ENCODE assay signal across 18 cellular contexts in the genomic region with DNA sequence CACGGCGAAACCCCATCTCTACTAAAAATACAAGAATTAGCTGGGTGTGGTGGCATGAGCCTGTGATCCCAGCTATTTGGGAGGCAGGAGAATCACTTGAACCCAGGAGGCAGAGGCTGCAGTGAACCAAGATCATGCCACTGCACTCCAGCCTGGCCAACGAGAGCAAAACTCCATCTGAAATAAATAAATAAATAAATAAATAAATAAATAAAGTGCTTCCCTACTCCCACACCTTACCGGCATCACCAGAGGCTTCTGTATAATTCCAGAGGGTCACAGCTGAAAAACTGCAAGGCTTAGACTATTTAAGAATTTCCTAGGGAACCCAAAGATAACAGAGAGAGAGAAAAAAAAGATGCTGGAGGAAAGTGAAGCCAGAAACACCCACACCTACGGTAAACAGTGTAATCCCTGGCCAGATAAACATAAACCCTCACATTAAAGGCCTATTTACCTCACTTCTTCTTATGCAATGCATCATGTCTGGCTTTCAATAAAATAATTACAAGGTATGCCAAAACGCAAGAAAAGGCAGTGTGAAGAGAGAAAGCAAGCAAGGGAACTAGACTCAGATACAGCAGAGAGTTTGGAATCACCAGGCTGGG. TPM values are rescaled to one million over a fixed set of nuclear protein-coding genes. Genes with fewer than 3 reads are reported as not detected.
DNase-seq lines count a peak whose midpoint lies in the region; ATAC-seq and TF ChIP-seq lines count a peak whose summit lies in the region.
"Had no signal": no experiment of that assay in that cellular context is flagged by ENCODE, and none has a peak within 500 bp of the region (broad histone marks: within the 10 kb centered on the region; RNA-seq: fewer than 3 reads in every experiment).

No MANE protein-coding gene starts in this region.

- no peak overlapping the region for H3K4me3 ChIP-seq in right atrium auricular region
- H3K4me3 ChIP-seq in heart right ventricle = no peak overlapping the region
- H3K4me3 ChIP-seq in smooth muscle cell = no peak overlapping the region
- H3K4me3 ChIP-seq: HAP-1 had no signal

- no peak overlapping the region for H2AFZ ChIP-seq in smooth muscle cell (ENCODE audit: low read depth)

- H4K20me1 ChIP-seq in smooth muscle cell (ENCODE audit: low read depth) = no peaks in the 10 kb centered on the region

- no peak overlapping the region for H3K9ac ChIP-seq in smooth muscle cell (ENCODE audit: low read depth)

- H3F3A ChIP-seq in smooth muscle cell (ENCODE audit: low read depth) = no peaks in the 10 kb centered on the region

- H3K27ac ChIP-seq in right atrium auricular region (no peak overlapping the region), heart right ventricle (no peak overlapping the region), smooth muscle cell (ENCODE audit: low read depth) (peak overlapping the region; percentile 38)

- no peaks in the 10 kb centered on the region for H3K79me2 ChIP-seq in smooth muscle cell (ENCODE audit: low read depth)

- H3K4me1 ChIP-seq in right atrium auricular region (no peaks in the 10 kb centered on the region), heart right ventricle (no peaks in the 10 kb centered on the region), smooth muscle cell (ENCODE audit: low read depth) (no peaks in the 10 kb centered on the region)

- intact Hi-C loops in heart right ventricle (cut with DNase I) = no loop called here

- H3K4me2 ChIP-seq in smooth muscle cell = no peak overlapping the region

- no peaks in the 10 kb centered on the region for H3K27me3 ChIP-seq in right atrium auricular region
- no peaks in the 10 kb centered on the region for H3K27me3 ChIP-seq in heart right ventricle
- H3K27me3 ChIP-seq in smooth muscle cell (ENCODE audit: low read depth) = no peaks in the 10 kb centered on the region

- peak; percentile 52 for DNase-seq in right atrium auricular region (ENCODE audit: low spot score)
- DNase-seq in heart right ventricle = no peak
- peak; percentile 60 for DNase-seq in amniotic epithelial cell (ENCODE audit: low read depth)
- no peak for DNase-seq in smooth muscle cell (lab: John Stamatoyannopoulos, UW; ENCODE audit: unreplicated experiment)
- no peak for DNase-seq in SHP77 treated with DMSO at 0.1 percent for 48 hours (lab: John Stamatoyannopoulos, UW)
- no peak for DNase-seq in T-helper 2 cell
- DNase-seq: 8988T; C1 segment of cervical spinal cord; Calu3; CD4-positive, alpha-beta memory T cell; COR-L47; DMS53; DMS79 treated with DMSO at 0.1 percent for 48 hours; GF-D8; GOT3 had no signal

- H3K9me3 ChIP-seq in right atrium auricular region = peaks cover 0 to 20% of the 10 kb centered on the region in 2 donors
- H3K9me3 ChIP-seq in heart right ventricle = peaks cover 0 to 35% (median 7%) of the 10 kb centered on the region in 11 donors
- no peaks in the 10 kb centered on the region for H3K9me3 ChIP-seq in smooth muscle cell (replicated peaks; ENCODE audit: low read depth)

- no peak for TF ChIP-seq CTCF in right atrium auricular region (IDR thresholded peaks at IDR 0.05)
- TF ChIP-seq CTCF in heart right ventricle (IDR thresholded peaks at IDR 0.05) = no peak
- no peak for TF ChIP-seq CTCF in smooth muscle cell (IDR thresholded peaks at IDR 0.05; ENCODE audit: borderline replicate concordance, insufficient read depth, poor library complexity, severe bottlenecking)

- WGBS in heart right ventricle, 2 donors = 67 to 80% methylated on average over 6 of the region's 6 CpGs
- WGBS in smooth muscle cell (ENCODE audit: low lambda C conversion rate) = 64% methylated on average over 6 of the region's 6 CpGs

- H3K36me3 ChIP-seq in right atrium auricular region (no peaks in the 10 kb centered on the region), heart right ventricle (no peaks in the 10 kb centered on the region), smooth muscle cell (ENCODE audit: low read depth) (no peaks in the 10 kb centered on the region)
- H3K36me3 ChIP-seq: HAP-1 had no signal

- no peak for ATAC-seq in heart right ventricle

RNA-seq across cellular contexts. Expression of a gene that starts 15.0 kb away (rescaled TPM):
- total RNA-seq in right atrium auricular region = not detected
- not detected for total RNA-seq in heart right ventricle
- under 1 TPM in 1 of 2 donors, not detected in 1; 0.06 TPM for polyA plus RNA-seq in heart right ventricle
- 1.3 TPM in 1 of 2 replicates, not detected in the other for total RNA-seq in smooth muscle cell
- polyA plus RNA-seq in smooth muscle cell = 0.33 TPM in 1 of 2 replicates, not detected in the other
- total RNA-seq: A673; Calu3; CD4-positive, alpha-beta memory T cell; Daoy had no signal
- polyA plus RNA-seq: CD4-positive, alpha-beta memory T cell had no signal

Comparison
In these comparisons a context has a peak if more than half of its experiments do, and no peak if none do; other contexts are left out.
1. DNase-seq: peak in right atrium auricular region (single experiment) and amniotic epithelial cell (single experiment); none in heart right ventricle (0 of 2), smooth muscle cell (single experiment), SHP77 treated with DMSO at 0.1 percent for 48 hours (single experiment) and T-helper 2 cell (0 of 5).